ENCODE assay signal across 8 cellular contexts in genomic region chr10:102776779-102777417, GRCh38. TPM values are rescaled to one million over a fixed set of nuclear protein-coding genes. Genes with fewer than 3 reads are reported as not detected.
DNase-seq lines count a peak whose midpoint lies in the region; ATAC-seq and TF ChIP-seq lines count a peak whose summit lies in the region.

No MANE protein-coding gene starts in this region.

- no peaks in the 10 kb centered on the region for H3K9me3 Mint-ChIP-seq in stimulated activated naive CD8-positive, alpha-beta T cell treated with anti-CD3 and anti-CD28 coated beads, Interleukin-15, amount 100 ng/mL, for 72 hours

- H3K27me3 Mint-ChIP-seq in stimulated activated naive CD8-positive, alpha-beta T cell treated with anti-CD3 and anti-CD28 coated beads, Interleukin-15, amount 100 ng/mL, for 72 hours: no peaks in the 10 kb centered on the region

- H3K4me1 Mint-ChIP-seq in stimulated activated naive CD8-positive, alpha-beta T cell treated with anti-CD3 and anti-CD28 coated beads, Interleukin-15, amount 100 ng/mL, for 72 hours: peaks cover 82% of the 10 kb centered on the region

- peak overlapping the region; percentile 3 to 48 (median 38); a peak in 18 of 20 replicates for H3K4me3 ChIP-seq in BLaER1 treated with 17β-estradiol and CSF1 and Interleukin-3, amounts not matched to agents 10 nM and 100 nM
- H3K4me3 ChIP-seq in coronary artery (peak overlapping the region; percentile 69), left lung (peak overlapping the region; percentile 15 to 21)

- peak overlapping the region; percentile 73 to 95 (median 85) for H3K27ac ChIP-seq in BLaER1 treated with 17β-estradiol and CSF1 and Interleukin-3, amounts not matched to agents 10 nM and 100 nM
- H3K27ac ChIP-seq in coronary artery (peak overlapping the region; percentile 95 to 97), left lung (peak overlapping the region; percentile 72 to 96)

- H3K27ac Mint-ChIP-seq in stimulated activated naive CD8-positive, alpha-beta T cell treated with anti-CD3 and anti-CD28 coated beads, Interleukin-15, amount 100 ng/mL, for 72 hours: peak overlapping the region in 1 of 2 donors; percentile 48

- ATAC-seq in left lung (peak; percentile 79), GM18519 (IDR thresholded peaks at IDR 0.05; ENCODE audit: low FRiP score, unreplicated experiment) (no peak)
- ATAC-seq in stimulated activated naive CD8-positive, alpha-beta T cell treated with anti-CD3 and anti-CD28 coated beads, Interleukin-15, amount 100 ng/mL, for 72 hours: peak; percentile 59

- H4K20me1 ChIP-seq in BLaER1 treated with 17β-estradiol and CSF1 and Interleukin-3, amounts not matched to agents 10 nM and 100 nM: peaks cover 0 to 46% (median 11%) of the 10 kb centered on the region in 11 experiments; a peak in 7 of 22 replicates

- H3K4me2 ChIP-seq in BLaER1 treated with 17β-estradiol and CSF1 and Interleukin-3, amounts not matched to agents 10 nM and 100 nM: peak overlapping the region; percentile 74 to 97 (median 88)

- peak overlapping the region; percentile 66 to 92 (median 76) for H3K9ac ChIP-seq in BLaER1 treated with 17β-estradiol and CSF1 and Interleukin-3, amounts not matched to agents 10 nM and 100 nM

- no peaks in the 10 kb centered on the region for H3K27me3 ChIP-seq in BLaER1 treated with 17β-estradiol and CSF1 and Interleukin-3, amounts not matched to agents 10 nM and 100 nM
- H3K27me3 ChIP-seq in left lung: no peaks in the 10 kb centered on the region

- peaks cover 9 to 37% (median 22%) of the 10 kb centered on the region in 11 experiments; a peak in 18 of 22 replicates for H3K36me3 ChIP-seq in BLaER1 treated with 17β-estradiol and CSF1 and Interleukin-3, amounts not matched to agents 10 nM and 100 nM
- H3K36me3 ChIP-seq in left lung: no peaks in the 10 kb centered on the region

- DNase-seq in NCI-H226 (peak; percentile 78), coronary artery (ENCODE audit: low spot score) (peak; percentile 97), left lung (peak in 1 of 2 donors; percentile 84), RPMI8226 (no peak), HT-29 (ENCODE audit: low spot score) (no peak)
- DNase-seq in stimulated activated naive CD8-positive, alpha-beta T cell treated with anti-CD3 and anti-CD28 coated beads, Interleukin-15, amount 100 ng/mL, for 72 hours: no peak

- peaks cover 0 to 9% (median 0%) of the 10 kb centered on the region in 11 experiments; a peak in 2 of 22 replicates for H3K9me3 ChIP-seq in BLaER1 treated with 17β-estradiol and CSF1 and Interleukin-3, amounts not matched to agents 10 nM and 100 nM (replicated peaks in 1 of 11)
- H3K9me3 ChIP-seq in left lung: no peaks in the 10 kb centered on the region

- peak overlapping the region; percentile 26 to 55 for H3K4me3 Mint-ChIP-seq in stimulated activated naive CD8-positive, alpha-beta T cell treated with anti-CD3 and anti-CD28 coated beads, Interleukin-15, amount 100 ng/mL, for 72 hours

- intact Hi-C loops in left lung (cut with DNase I): no loop called here

- H3K4me1 ChIP-seq in BLaER1 treated with 17β-estradiol and CSF1 and Interleukin-3, amounts not matched to agents 10 nM and 100 nM: peaks cover 53 to 100% (median 73%) of the 10 kb centered on the region in 10 experiments
- H3K4me1 ChIP-seq in left lung: peaks cover 56 to 98% of the 10 kb centered on the region in 2 donors

- TF ChIP-seq CTCF in coronary artery (IDR thresholded peaks at IDR 0.05) (no peak), left lung (IDR thresholded peaks at IDR 0.05) (no peak)

RNA-seq across cellular contexts. Expression of gene WBP1L, which starts 33.1 kb away (rescaled TPM):
- 10 to 100 TPM; 48.4 to 49.8 TPM for total RNA-seq in left lung
- 27.5 and 27.6 TPM in 2 replicates for total RNA-seq in HT-29 (2014; rRNA removed; shearing (Covaris generic))

Comparison
In these comparisons a context has a peak if more than half of its experiments do, and no peak if none do; other contexts are left out.
1. H3K4me3 ChIP-seq: peak in every context shown above with its lines; median percentile 69 in coronary artery; 38 in BLaER1 treated with 17β-estradiol and CSF1 and Interleukin-3, amounts not matched to agents 10 nM and 100 nM; 18 in left lung.
2. DNase-seq: peak in NCI-H226 (single experiment) and coronary artery (single experiment); none in stimulated activated naive CD8-positive, alpha-beta T cell treated with anti-CD3 and anti-CD28 coated beads, Interleukin-15, amount 100 ng/mL, for 72 hours (0 of 2), RPMI8226 (single experiment) and HT-29 (single experiment).
3. Peak in every context shown above with its lines, with median percentiles within 50 percentile points of each other: H3K27ac ChIP-seq.